Comparison of ENCODE assay signal across 22 cellular contexts in genomic region chr4:22498866-22499265, GRCh38. TPM values are rescaled to one million over a fixed set of nuclear protein-coding genes. Genes with fewer than 3 reads are reported as not detected.
DNase-seq lines count a peak whose midpoint lies in the region; ATAC-seq and TF ChIP-seq lines count a peak whose summit lies in the region.
"Had no signal": no experiment of that assay in that cellular context is flagged by ENCODE, and none has a peak within 500 bp of the region (broad histone marks: within the 10 kb centered on the region; RNA-seq: fewer than 3 reads in every experiment).

No MANE protein-coding gene starts in this region.

- 0 out of 2 replicates have a peak overlapping the region, but pooled peaks have one; percentile 69 for H3K27ac Mint-ChIP-seq in GM23338
- H3K27ac Mint-ChIP-seq: activated CD8-positive, alpha-beta T cell treated with anti-CD3 and anti-CD28 coated beads, Interleukin-2, amount 10 ng/mL, durations not matched to agents 7 days and 5 days; activated T-cell treated with anti-CD3 and anti-CD28 coated beads, Interleukin-2, amount 50 U/mL, for 24 hours; endodermal cell; T-cell had no signal

- 72 to 77% (median 73%) methylated on average over 6 of the region's 6 CpGs for WGBS in psoas muscle, 3 donors

- peaks cover 4% of the 10 kb centered on the region; the same call in 1 of the 3 replicates for H3K36me3 Mint-ChIP-seq in GM23338 (ENCODE audit: low read depth)
- H3K36me3 Mint-ChIP-seq: T-cell had no signal

- H3K36me3 ChIP-seq in GM23338 (ENCODE audit: insufficient read depth) (no peaks in the 10 kb centered on the region), psoas muscle (ENCODE audit: insufficient read depth in 1 of 2, low read depth in 1 of 2) (no peaks in the 10 kb centered on the region)

- peaks cover 12% of the 10 kb centered on the region; the same call in 2 of the 3 replicates for H3K4me1 Mint-ChIP-seq in GM23338
- H3K4me1 Mint-ChIP-seq: T-cell had no signal

- H3K4me1 ChIP-seq in GM23338 (ENCODE audit: insufficient read depth) (no peaks in the 10 kb centered on the region; the same call in none of the 2 replicates), psoas muscle (peaks cover 19% of the 10 kb centered on the region)
- H3K4me1 ChIP-seq: SJCRH30 had no signal

- no peaks in the 10 kb centered on the region for H3K27me3 ChIP-seq in GM23338 (ENCODE audit: insufficient read depth)
- H3K27me3 ChIP-seq in psoas muscle (ENCODE audit: insufficient read depth in 3 of 3, low read length in 2 of 3): no peaks in the 10 kb centered on the region
- H3K27me3 ChIP-seq: BLaER1 treated with 17β-estradiol and CSF1 and Interleukin-3, amounts not matched to agents 10 nM and 100 nM; SJCRH30 had no signal

- H3K79me2 ChIP-seq in GM23338 (replicated peaks; ENCODE audit: insufficient read depth): no peaks in the 10 kb centered on the region

- H2AFZ ChIP-seq in GM23338: no peak overlapping the region

- H3K27ac ChIP-seq in GM23338 (ENCODE audit: low read depth) (peak overlapping the region; percentile 57), psoas muscle (peak overlapping the region; percentile 70)
- H3K27ac ChIP-seq: BLaER1 treated with 17β-estradiol and CSF1 and Interleukin-3, amounts not matched to agents 10 nM and 100 nM; coronary artery; SJCRH30 had no signal

- peak overlapping the region; percentile 55 for H3K4me2 ChIP-seq in GM23338
- H3K4me2 ChIP-seq: BLaER1 treated with 17β-estradiol and CSF1 and Interleukin-3, amounts not matched to agents 10 nM and 100 nM had no signal

- no peaks in the 10 kb centered on the region for H3F3A ChIP-seq in GM23338 (replicated peaks; ENCODE audit: low read depth)

- intact Hi-C loops in psoas muscle (cut with DNase I): no loop called here

- TF ChIP-seq CTCF in GM23338 (conservative IDR thresholded peaks at IDR 0.05; ENCODE audit: low read depth in 2 of 2) (no peak), epithelial cell of esophagus (IDR thresholded peaks at IDR 0.05; ENCODE audit: insufficient read depth, low read depth, low read length, missing control alignments) (no peak), psoas muscle (IDR thresholded peaks at IDR 0.05) (no peak)

- peaks cover 18% of the 10 kb centered on the region for H4K20me1 ChIP-seq in GM23338 (replicated peaks; ENCODE audit: insufficient read depth)

- H3K4me3 ChIP-seq in GM23338 (no peak overlapping the region), epithelial cell of esophagus (ENCODE audit: low read length) (no peak overlapping the region), psoas muscle (no peak overlapping the region)
- H3K4me3 ChIP-seq: BLaER1 treated with 17β-estradiol and CSF1 and Interleukin-3, amounts not matched to agents 10 nM and 100 nM; coronary artery; SJCRH30 had no signal

- no peaks in the 10 kb centered on the region for H3K9me3 ChIP-seq in psoas muscle
- H3K9me3 ChIP-seq: Caco-2, SJCRH30 had no signal

- H3K9me2 ChIP-seq in GM23338 (ENCODE audit: insufficient read depth): no peaks in the 10 kb centered on the region

- DNase-seq in GM23338 (ENCODE audit: low spot score): no peak
- peak; percentile 56 for DNase-seq in NCI-H1105 treated with DMSO at 0.1 percent for 48 hours (lab: John Stamatoyannopoulos, UW)
- DNase-seq in epithelial cell of esophagus (ENCODE audit: low read depth): peak; percentile 77
- DNase-seq in psoas muscle: no peak
- DNase-seq in activated naive CD4-positive, alpha-beta T cell treated with anti-CD3 and anti-CD28 coated beads, Interleukin-2, amount 50 U/mL, for 16 hours: no peak
- no peak for DNase-seq in activated CD8-positive, alpha-beta memory T cell treated with anti-CD3 and anti-CD28 coated beads, Interleukin-2, amount 50 U/mL, for 48 hours
- DNase-seq: activated CD4-positive, CD25-positive, alpha-beta regulatory T cell treated with anti-CD3 and anti-CD28 coated beads, Interleukin-2, amount 50 U/mL, for 72 hours; activated CD8-positive, alpha-beta T cell treated with anti-CD3 and anti-CD28 coated beads, Interleukin-2, amount 10 ng/mL, durations not matched to agents 7 days and 5 days; activated T-cell treated with anti-CD3 and anti-CD28 coated beads, Interleukin-2, amount 50 U/mL, for 24 hours; Caco-2; endodermal cell; IMR-90; NCI-H1436; NCI-H510A treated with DMSO at 0.1 percent for 48 hours; nucleus accumbens; SJCRH30; T-cell had no signal

- H3K4me3 Mint-ChIP-seq in GM23338: no peak overlapping the region
- H3K4me3 Mint-ChIP-seq: activated CD8-positive, alpha-beta T cell treated with anti-CD3 and anti-CD28 coated beads, Interleukin-2, amount 10 ng/mL, durations not matched to agents 7 days and 5 days; activated T-cell treated with anti-CD3 and anti-CD28 coated beads, Interleukin-2, amount 50 U/mL, for 24 hours; endodermal cell; T-cell had no signal

- H3K27me3 Mint-ChIP-seq in GM23338 (ENCODE audit: insufficient read depth, low read depth, poor library complexity): no peaks in the 10 kb centered on the region
- H3K27me3 Mint-ChIP-seq: activated T-cell treated with anti-CD3 and anti-CD28 coated beads, Interleukin-2, amount 50 U/mL, for 24 hours; T-cell had no signal

- no peaks in the 10 kb centered on the region; the same call in 2 of the 3 replicates for H3K9me3 Mint-ChIP-seq in GM23338
- H3K9me3 Mint-ChIP-seq: endodermal cell had no signal

- ATAC-seq in GM23338 (peak; percentile 65), psoas muscle (no peak), GM18907 (IDR thresholded peaks at IDR 0.05; ENCODE audit: unreplicated experiment) (no peak)
- ATAC-seq: activated CD8-positive, alpha-beta T cell treated with anti-CD3 and anti-CD28 coated beads, Interleukin-2, amount 10 ng/mL, durations not matched to agents 7 days and 5 days; HCT116; Panc1; T-cell had no signal

TF ChIP-seq in GM23338, 12 proteins besides CTCF, POLR2A, EP300 and RAD21:
- TF ChIP-seq ZNF331 (CRISPR knock-in tag; IDR thresholded peaks at IDR 0.05; ENCODE audit: low read depth) (no peak), STAT1 (IDR thresholded peaks at IDR 0.05; ENCODE audit: unreplicated experiment) (no peak), ETS1 (IDR thresholded peaks at IDR 0.05) (no peak), CREB1 (CRISPR knock-in tag; IDR thresholded peaks at IDR 0.05; ENCODE audit: low read depth) (no peak), NANOG (IDR thresholded peaks at IDR 0.05; ENCODE audit: borderline replicate concordance) (no peak), REST (IDR thresholded peaks at IDR 0.05; ENCODE audit: unreplicated experiment) (no peak)
TF ChIP-seq in GM23338: peak in this region for 0.

RNA-seq across cellular contexts. Expression of gene ADGRA3, which starts 17.0 kb away (rescaled TPM):
- total RNA-seq in GM23338 (2014; rRNA removed; shearing (Covaris generic)): 73.9 and 75.3 TPM in 2 replicates
- polyA plus RNA-seq in GM23338 (2016; fragmentation: Nextera tagmentation; extraction: Ambion mirVana) (14.1 and 16.2 TPM in 2 replicates), psoas muscle (10 to 100 TPM in 2 of 3 donors, 1 to 10 TPM in 1; 7.4 to 17.5 (median 16.9) TPM)
- total RNA-seq in psoas muscle: 10 to 100 TPM; 19.0 to 32.1 (median 23.2) TPM

Comparison
In these comparisons a context has a peak if more than half of its experiments do, and no peak if none do; other contexts are left out.
1. DNase-seq: peak in NCI-H1105 treated with DMSO at 0.1 percent for 48 hours (single experiment) and epithelial cell of esophagus (single experiment); none in GM23338 (single experiment), psoas muscle (0 of 2), activated naive CD4-positive, alpha-beta T cell treated with anti-CD3 and anti-CD28 coated beads, Interleukin-2, amount 50 U/mL, for 16 hours (single experiment) and activated CD8-positive, alpha-beta memory T cell treated with anti-CD3 and anti-CD28 coated beads, Interleukin-2, amount 50 U/mL, for 48 hours (single experiment).